ENCODE assay signal across 8 cellular contexts in the genomic region with DNA sequence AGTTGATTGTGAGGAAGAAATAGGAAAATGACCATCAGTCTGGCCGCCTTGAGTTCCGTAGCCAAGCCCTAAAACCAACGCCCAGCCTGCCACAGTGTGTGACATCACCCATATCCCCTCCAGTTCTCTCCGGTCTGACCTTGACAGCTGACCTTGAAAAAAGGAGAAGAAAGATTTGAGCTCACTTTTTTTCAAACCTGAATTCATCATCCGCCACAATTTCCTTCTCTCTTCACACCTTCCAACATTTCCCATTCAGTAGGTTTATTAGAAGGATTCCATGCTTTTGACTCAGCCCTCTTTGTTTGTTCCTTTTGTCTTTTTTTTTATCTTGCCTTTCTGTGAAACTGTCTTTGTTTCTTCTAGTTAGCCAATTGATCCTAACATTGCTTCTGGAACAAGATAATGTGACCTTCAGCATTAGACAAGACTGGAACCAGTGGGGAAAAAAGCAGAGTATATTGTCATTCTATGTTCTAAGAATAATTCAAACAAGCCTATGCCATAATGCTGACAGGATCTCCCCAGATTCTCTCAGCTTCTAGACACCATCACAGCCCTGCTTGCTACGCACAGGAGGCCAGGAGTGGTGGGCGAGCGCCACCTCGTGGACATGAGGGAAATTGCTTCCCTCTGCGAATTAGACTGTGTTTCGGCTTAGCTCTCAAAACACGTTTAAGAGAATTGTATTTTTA.
DNase-seq lines count a peak whose midpoint lies in the region; ATAC-seq and TF ChIP-seq lines count a peak whose summit lies in the region.

No MANE protein-coding gene starts in this region.

- no peaks in the 10 kb centered on the region for H3K79me2 ChIP-seq in hepatocyte

- ATAC-seq in HG02678 (IDR thresholded peaks at IDR 0.05; ENCODE audit: unreplicated experiment), result peak; percentile 97

- H3K9me3 ChIP-seq in hepatocyte (ENCODE audit: low read depth), result no peaks in the 10 kb centered on the region
- no peaks in the 10 kb centered on the region for H3K9me3 ChIP-seq in sigmoid colon

- no peak overlapping the region for H3K4me3 ChIP-seq in astrocyte of the cerebellum (ENCODE audit: low read depth, low read length)
- no peak overlapping the region for H3K4me3 ChIP-seq in hepatocyte
- H3K4me3 ChIP-seq in sigmoid colon, result no peak overlapping the region

- no peak overlapping the region for H2AFZ ChIP-seq in hepatocyte

- H3K4me1 ChIP-seq in hepatocyte (ENCODE audit: insufficient read depth) (no peaks in the 10 kb centered on the region), sigmoid colon (no peaks in the 10 kb centered on the region)

- no peaks in the 10 kb centered on the region for H3K9me2 ChIP-seq in hepatocyte (replicated peaks; ENCODE audit: insufficient read depth)

- peak; percentile 92 for TF ChIP-seq CTCF in GM13976 (IDR thresholded peaks at IDR 0.05; ENCODE audit: borderline replicate concordance, control extremely low read depth, extremely low read depth, insufficient read depth, missing control alignments)
- peak; percentile 99 for TF ChIP-seq CTCF in astrocyte of the cerebellum (IDR thresholded peaks at IDR 0.05; ENCODE audit: low read depth, low read length, missing control alignments)
- TF ChIP-seq CTCF in hepatocyte (IDR thresholded peaks at IDR 0.05; ENCODE audit: poor library complexity), result peak; percentile 98
- TF ChIP-seq CTCF in sigmoid colon (IDR thresholded peaks at IDR 0.05), result peak; percentile 58 to 96 (median 75)

- DNase-seq in A172 (ENCODE audit: low spot score) (peak; percentile 72), GM13976 (ENCODE audit: low spot score) (peak; percentile 49), NAMALWA (ENCODE audit: low spot score) (peak; percentile 70), SKM-1 treated with dmso at 0.1 percent for 144 hours (lab: John Stamatoyannopoulos, UW; ENCODE audit: unreplicated experiment) (peak; percentile 36), astrocyte of the cerebellum (ENCODE audit: low read depth) (peak; percentile 44), hepatocyte (ENCODE audit: low spot score) (peak; percentile 76), sigmoid colon (peak; percentile 72)

- intact Hi-C loops in sigmoid colon (cut with DNase I), result loop anchor here (2.0 to 5.0 kb wide), 3 partner anchors 257 to 1027 kb away; no protein-coding TSS in a partner anchor

- no peaks in the 10 kb centered on the region for H3K36me3 ChIP-seq in hepatocyte (replicated peaks; ENCODE audit: insufficient read depth, low read depth)
- no peaks in the 10 kb centered on the region for H3K36me3 ChIP-seq in sigmoid colon

- in situ Hi-C loops in GM13976 (cut with MboI; ENCODE audit: low sequenced_read_pairs, unreplicated experiment) (no loop called here), astrocyte of the cerebellum (cut with HindIII; ENCODE audit: low sequenced_read_pairs) (no loop called here)

- TF ChIP-seq EP300 in sigmoid colon (IDR thresholded peaks at IDR 0.05), result no peak

- TF ChIP-seq POLR2A in sigmoid colon (IDR thresholded peaks at IDR 0.05), result no peak

- H3K27ac ChIP-seq in hepatocyte (no peak overlapping the region), sigmoid colon (no peak overlapping the region)

- H3K4me2 ChIP-seq in hepatocyte, result no peak overlapping the region

- H3K27me3 ChIP-seq in hepatocyte (peaks cover 12% of the 10 kb centered on the region), sigmoid colon (peaks cover 0 to 27% (median 7%) of the 10 kb centered on the region in 3 donors)

- H4K20me1 ChIP-seq in hepatocyte (ENCODE audit: insufficient read depth, poor library complexity, severe bottlenecking), result no peaks in the 10 kb centered on the region

- WGBS in hepatocyte (ENCODE audit: low lambda C conversion rate, missing lambda C conversion rate), result 28% methylated on average over 12 of the region's 12 CpGs
- WGBS in sigmoid colon, 2 donors, result 9 to 17% methylated on average over 12 of the region's 12 CpGs
